8 cellular contexts compared by ENCODE assay signal in genomic region chr6:157236040-157236725, GRCh38.
DNase-seq lines count a peak whose midpoint lies in the region; ATAC-seq and TF ChIP-seq lines count a peak whose summit lies in the region.

No MANE protein-coding gene starts in this region.

- peak overlapping the region; percentile 96 for H2AFZ ChIP-seq in neural progenitor cell (replicated peaks)

- TF ChIP-seq CTCF in Caco-2 (IDR thresholded peaks at IDR 0.05; ENCODE audit: insufficient read depth in 1 of 2, low read depth in 1 of 2, low read length in 1 of 2, severe bottlenecking in 1 of 2, unreplicated experiment in 1 of 2), result no peak
- no peak for TF ChIP-seq CTCF in Peyer's patch (IDR thresholded peaks at IDR 0.05)
- no peak for TF ChIP-seq CTCF in esophagus muscularis mucosa (IDR thresholded peaks at IDR 0.05)
- TF ChIP-seq CTCF in neural progenitor cell (IDR thresholded peaks at IDR 0.05), result no peak

- H3K4me2 ChIP-seq in neural progenitor cell, result peak overlapping the region; percentile 89

- no peaks in the 10 kb centered on the region for H3K27me3 ChIP-seq in Caco-2 (replicated peaks; ENCODE audit: control insufficient read depth, insufficient read depth, low read length)
- no peaks in the 10 kb centered on the region for H3K27me3 ChIP-seq in Peyer's patch
- peaks cover 0 to 18% (median 0%) of the 10 kb centered on the region in 4 donors for H3K27me3 ChIP-seq in esophagus muscularis mucosa
- peaks cover 58% of the 10 kb centered on the region for H3K27me3 ChIP-seq in neural progenitor cell

- peak overlapping the region; percentile 65 for H3K4me3 Mint-ChIP-seq in Caco-2 (ENCODE audit: unreplicated experiment)
- peak overlapping the region; percentile 89 for H3K4me3 Mint-ChIP-seq in neural progenitor cell

- H3K4me3 ChIP-seq in Caco-2 (ENCODE audit: low read depth, low read length) (no peak overlapping the region), Peyer's patch (peak overlapping the region; percentile 45 to 65 (median 54)), esophagus muscularis mucosa (peak overlapping the region; percentile 53 to 65 (median 62)), neural progenitor cell (peak overlapping the region; percentile 63)

- H3K9me3 Mint-ChIP-seq in Caco-2 (ENCODE audit: unreplicated experiment) (no peaks in the 10 kb centered on the region), neural progenitor cell (peaks cover 9% of the 10 kb centered on the region)

- H3K36me3 ChIP-seq in Caco-2 (ENCODE audit: control insufficient read depth, insufficient read depth, low read length), result no peaks in the 10 kb centered on the region
- H3K36me3 ChIP-seq in Peyer's patch, result no peaks in the 10 kb centered on the region
- no peaks in the 10 kb centered on the region for H3K36me3 ChIP-seq in esophagus muscularis mucosa
- H3K36me3 ChIP-seq in neural progenitor cell, result no peaks in the 10 kb centered on the region

- H3K79me2 ChIP-seq in neural progenitor cell (ENCODE audit: low read depth), result no peaks in the 10 kb centered on the region

- DNase-seq in Caco-2 (no peak), Peyer's patch (peak in 2 of 3 donors; percentile 55 to 64), esophagus muscularis mucosa (ENCODE audit: extremely low spot score) (no peak), neural progenitor cell (ENCODE audit: low spot score) (peak; percentile 41), GOT3 (lab: John Stamatoyannopoulos, UW) (no peak), NCI-H748 (lab: John Stamatoyannopoulos, UW; ENCODE audit: unreplicated experiment) (no peak), NCI-H146 (lab: John Stamatoyannopoulos, UW) (no peak)

- no peak for TF ChIP-seq EP300 in esophagus muscularis mucosa (IDR thresholded peaks at IDR 0.05)

- no peaks in the 10 kb centered on the region for H3K36me3 Mint-ChIP-seq in Caco-2 (ENCODE audit: insufficient read depth, unreplicated experiment)
- peaks cover 3% of the 10 kb centered on the region for H3K36me3 Mint-ChIP-seq in neural progenitor cell

- H3K27me3 Mint-ChIP-seq in Caco-2 (ENCODE audit: insufficient read depth, unreplicated experiment) (no peaks in the 10 kb centered on the region), neural progenitor cell (ENCODE audit: insufficient read depth, low read depth) (peaks cover 49% of the 10 kb centered on the region)

- H3K27ac Mint-ChIP-seq in Caco-2 (ENCODE audit: unreplicated experiment) (no peak overlapping the region), neural progenitor cell (no peak overlapping the region)

- peaks cover 14% of the 10 kb centered on the region for H3F3A ChIP-seq in neural progenitor cell (ENCODE audit: low read depth)

- no peak for ATAC-seq in HG03378 (IDR thresholded peaks at IDR 0.05; ENCODE audit: unreplicated experiment)

- H3K4me1 Mint-ChIP-seq in Caco-2 (ENCODE audit: low read depth, unreplicated experiment), result no peaks in the 10 kb centered on the region
- peaks cover 34% of the 10 kb centered on the region for H3K4me1 Mint-ChIP-seq in neural progenitor cell

- CTCF ChIA-PET in Caco-2 (lab: Charles Lee), result interaction anchor here (0.5 kb wide), 1 partner anchor 792 kb away, joined by 5 read pairs; no protein-coding TSS in a partner anchor

- 7% methylated on average over 15 of the region's 76 CpGs for WGBS in esophagus muscularis mucosa

- H3K9ac ChIP-seq in neural progenitor cell, result no peak overlapping the region

- H3K4me1 ChIP-seq in Caco-2 (no peaks in the 10 kb centered on the region), Peyer's patch (peaks cover 0 to 35% (median 13%) of the 10 kb centered on the region in 4 donors), esophagus muscularis mucosa (peaks cover 34 to 51% (median 45%) of the 10 kb centered on the region in 4 donors), neural progenitor cell (peaks cover 19% of the 10 kb centered on the region)

- no peaks in the 10 kb centered on the region for H3K9me3 ChIP-seq in Caco-2
- H3K9me3 ChIP-seq in Peyer's patch, result no peaks in the 10 kb centered on the region
- H3K9me3 ChIP-seq in esophagus muscularis mucosa, result no peaks in the 10 kb centered on the region
- no peaks in the 10 kb centered on the region for H3K9me3 ChIP-seq in neural progenitor cell (ENCODE audit: low read depth)

- H3K27ac ChIP-seq in Peyer's patch (peak overlapping the region; percentile 16 to 58 (median 33)), esophagus muscularis mucosa (replicated peaks in 1 of 4) (peak overlapping the region; percentile 82 to 90 (median 89)), neural progenitor cell (no peak overlapping the region)

- intact Hi-C loops in Caco-2 (cut with micrococcal nuclease; ENCODE audit: unreplicated experiment) (no loop called here), esophagus muscularis mucosa (cut with DNase I) (loop anchor here (5.0 kb wide), 1 partner anchor 36 kb away; no protein-coding TSS in a partner anchor)

- peaks cover 3% of the 10 kb centered on the region for H4K20me1 ChIP-seq in neural progenitor cell (ENCODE audit: low read depth)

- no TSS peak for BruUV-seq in Caco-2 (replicated peaks; lab: Mats Ljungman, UMichigan)

- no peak for TF ChIP-seq POLR2A in Peyer's patch (IDR thresholded peaks at IDR 0.05)
- no peak for TF ChIP-seq POLR2A in esophagus muscularis mucosa (IDR thresholded peaks at IDR 0.05; ENCODE audit: low read depth)

- POLR2A ChIA-PET in Caco-2 (lab: Charles Lee), result no interaction called here

Comparison
In these comparisons a context has a peak if more than half of its experiments do, and no peak if none do; other contexts are left out.
1. DNase-seq: peak in Peyer's patch (2 of 3) and neural progenitor cell (single experiment); none in Caco-2 (0 of 2), esophagus muscularis mucosa (single experiment), GOT3 (single experiment), NCI-H748 (single experiment) and NCI-H146 (single experiment).